Comparison of ENCODE assay signal across 10 cellular contexts in the genomic region with DNA sequence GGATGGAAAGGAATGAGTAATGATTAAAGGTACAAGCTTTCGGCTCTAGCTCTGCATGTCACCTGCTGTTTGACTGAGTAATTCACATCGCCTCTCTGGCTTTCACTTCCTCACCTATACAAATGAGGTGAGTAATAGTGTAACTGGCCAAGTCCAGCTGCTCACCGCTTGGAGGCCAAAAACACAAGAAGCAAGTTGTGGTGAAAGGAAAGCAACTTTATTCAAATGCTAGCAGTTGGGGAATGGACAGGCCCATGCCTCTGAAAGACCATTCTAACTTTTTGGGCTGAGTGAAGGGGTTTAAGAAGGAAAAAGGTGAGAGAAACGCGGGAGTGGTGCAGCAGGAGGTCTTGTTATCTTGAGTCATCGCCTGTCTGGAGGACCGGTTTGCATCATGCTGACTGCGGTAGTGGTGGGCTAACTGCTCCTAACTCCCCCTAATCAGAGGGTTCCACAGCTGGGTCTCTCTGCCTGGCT.
DNase-seq lines count a peak whose midpoint lies in the region; ATAC-seq lines count a peak whose summit lies in the region.
"Had no signal": no experiment of that assay in that cellular context is flagged by ENCODE, and none has a peak within 500 bp of the region (broad histone marks: within the 10 kb centered on the region; RNA-seq: fewer than 3 reads in every experiment).

No MANE protein-coding gene starts in this region.

- H3K4me1 ChIP-seq in iPS-18a (ENCODE audit: control insufficient read depth, low read depth, low read length), result peaks cover 8% of the 10 kb centered on the region

- H3K4me3 Mint-ChIP-seq in activated naive CD4-positive, alpha-beta T cell treated with anti-CD3 and anti-CD28 coated beads, Interleukin-2, amount 10 ng/mL, durations not matched to agents 7 days and 5 days, result no peak overlapping the region

- H3K27me3 Mint-ChIP-seq in activated naive CD4-positive, alpha-beta T cell treated with anti-CD3 and anti-CD28 coated beads, Interleukin-2, amount 10 ng/mL, durations not matched to agents 7 days and 5 days, result peaks cover 28% of the 10 kb centered on the region

- H3K27ac Mint-ChIP-seq in activated naive CD4-positive, alpha-beta T cell treated with anti-CD3 and anti-CD28 coated beads, Interleukin-2, amount 10 ng/mL, durations not matched to agents 7 days and 5 days, result no peak overlapping the region

- H3K27ac ChIP-seq in iPS-18a (ENCODE audit: low read length), result no peak overlapping the region
- H3K27ac ChIP-seq: HL-60 had no signal

- H3K4me1 Mint-ChIP-seq in activated naive CD4-positive, alpha-beta T cell treated with anti-CD3 and anti-CD28 coated beads, Interleukin-2, amount 10 ng/mL, durations not matched to agents 7 days and 5 days, result no peaks in the 10 kb centered on the region

- H3K9ac ChIP-seq in iPS-18a (ENCODE audit: low read length), result peak overlapping the region; percentile 25

- ATAC-seq in GM18519 (IDR thresholded peaks at IDR 0.05; ENCODE audit: low FRiP score, unreplicated experiment) (peak; percentile 98), GM21528 (IDR thresholded peaks at IDR 0.05; ENCODE audit: low FRiP score, unreplicated experiment) (peak; percentile 94), HG03457 (IDR thresholded peaks at IDR 0.05; ENCODE audit: unreplicated experiment) (peak; percentile 95)

- no peaks in the 10 kb centered on the region for H3K27me3 ChIP-seq in iPS-18a (ENCODE audit: control insufficient read depth, insufficient read depth, low read length)

- CTCF ChIA-PET in activated naive CD4-positive, alpha-beta T cell treated with anti-CD3 and anti-CD28 coated beads, Interleukin-2, amount 10 ng/mL, durations not matched to agents 7 days and 5 days (lab: Charles Lee), result interaction anchor here (0.8 kb wide), 1 partner anchor 20 kb away, joined by 3 read pairs; no protein-coding TSS in a partner anchor

- H3K9me3 ChIP-seq in iPS-18a (ENCODE audit: control insufficient read depth, low read depth, low read length), result no peaks in the 10 kb centered on the region

- H3K9me3 Mint-ChIP-seq in activated naive CD4-positive, alpha-beta T cell treated with anti-CD3 and anti-CD28 coated beads, Interleukin-2, amount 10 ng/mL, durations not matched to agents 7 days and 5 days, result no peaks in the 10 kb centered on the region

- H3K36me3 Mint-ChIP-seq in activated naive CD4-positive, alpha-beta T cell treated with anti-CD3 and anti-CD28 coated beads, Interleukin-2, amount 10 ng/mL, durations not matched to agents 7 days and 5 days, result no peaks in the 10 kb centered on the region

- no peak for DNase-seq in DMS153 (lab: John Stamatoyannopoulos, UW)
- DNase-seq in NCI-H748 (lab: John Stamatoyannopoulos, UW; ENCODE audit: unreplicated experiment), result no peak
- DNase-seq in activated naive CD4-positive, alpha-beta T cell treated with anti-CD3 and anti-CD28 coated beads, Interleukin-2, amount 10 ng/mL, durations not matched to agents 7 days and 5 days, result no peak
- no peak for DNase-seq in NCI-H1417 (lab: John Stamatoyannopoulos, UW)
- DNase-seq: effector CD8-positive, alpha-beta T cell had no signal

- no peak overlapping the region for H3K4me3 ChIP-seq in iPS-18a (ENCODE audit: low read length)

- no peaks in the 10 kb centered on the region for H3K36me3 ChIP-seq in iPS-18a (ENCODE audit: control insufficient read depth, low read depth, low read length)
